Comparison of ENCODE assay signal across 9 cellular contexts in the genomic region with DNA sequence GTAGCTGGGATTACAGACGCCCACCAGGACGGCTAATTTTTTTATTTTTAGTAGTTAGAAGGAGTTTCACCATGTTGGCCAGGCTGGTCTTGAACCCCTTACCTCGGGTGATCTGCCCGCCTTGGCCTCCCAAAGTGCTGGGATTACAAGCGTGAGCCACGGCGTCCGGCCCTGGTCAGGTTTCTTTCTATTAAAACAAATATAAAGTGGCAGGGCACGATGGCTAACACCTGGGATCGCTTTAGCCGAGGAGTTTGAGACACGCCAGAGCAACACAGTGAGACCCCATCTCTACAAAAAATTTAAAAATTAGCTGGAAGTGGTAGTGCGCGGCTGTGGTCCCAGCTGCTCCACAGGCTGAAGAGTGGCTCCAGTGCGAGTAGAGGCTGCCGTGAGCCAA. TPM values are rescaled to one million over a fixed set of nuclear protein-coding genes. Genes with fewer than 3 reads are reported as not detected.
DNase-seq lines count a peak whose midpoint lies in the region; ATAC-seq, FAIRE-seq and TF ChIP-seq lines count a peak whose summit lies in the region.
"Had no signal": no experiment of that assay in that cellular context is flagged by ENCODE, and none has a peak within 500 bp of the region (broad histone marks: within the 10 kb centered on the region; RNA-seq: fewer than 3 reads in every experiment).

No MANE protein-coding gene starts in this region.

- no peak overlapping the region for H3K27ac Mint-ChIP-seq in activated T-helper 17 cell treated with anti-CD3 and anti-CD28 coated beads, Interleukin-2, amount 50 U/mL, for 72 hours
- H3K27ac Mint-ChIP-seq in stimulated activated effector memory CD8-positive, alpha-beta T cell treated with anti-CD3 and anti-CD28 coated beads, Interleukin-12 subunit alpha, Interleukin-12 subunit beta, amount 100 ng/mL, for 72 hours, result peak overlapping the region; percentile 98
- H3K27ac Mint-ChIP-seq in T-cell, result peak overlapping the region in 1 of 2 donors; percentile 69

- H3K14ac ChIP-seq in IMR-90 (replicated peaks; ENCODE audit: low read depth, low read length), result no peak overlapping the region

- DNase-seq in IMR-90, result no peak
- no peak for DNase-seq in kidney
- DNase-seq in stimulated activated effector memory CD8-positive, alpha-beta T cell treated with anti-CD3 and anti-CD28 coated beads, Interleukin-12 subunit alpha, Interleukin-12 subunit beta, amount 100 ng/mL, for 72 hours (ENCODE audit: low spot score in 2 of 2), result no peak
- DNase-seq in KBM-7, result no peak
- no peak for DNase-seq in urothelium cell line (ENCODE audit: low spot score)
- DNase-seq in T-cell, result no peak

- intact Hi-C loops in IMR-90 (cut with micrococcal nuclease), result loop anchor here (10.0 kb wide), 1 partner anchor 102 kb away; no protein-coding TSS in a partner anchor
- intact Hi-C loops in kidney (cut with DNase I), result no loop called here

- H3K4me1 Mint-ChIP-seq in activated T-helper 17 cell treated with anti-CD3 and anti-CD28 coated beads, Interleukin-2, amount 50 U/mL, for 72 hours, result peaks cover 6% of the 10 kb centered on the region
- H3K4me1 Mint-ChIP-seq in stimulated activated effector memory CD8-positive, alpha-beta T cell treated with anti-CD3 and anti-CD28 coated beads, Interleukin-12 subunit alpha, Interleukin-12 subunit beta, amount 100 ng/mL, for 72 hours, result peaks cover 46% of the 10 kb centered on the region
- H3K4me1 Mint-ChIP-seq in T-cell, result peaks cover 51 to 55% (median 53%) of the 10 kb centered on the region in 3 donors

- H3K27ac ChIP-seq in IMR-90 (ENCODE audit: insufficient read depth, low read length), result peak overlapping the region; percentile 38; the same call in 1 of the 2 replicates
- H3K27ac ChIP-seq in kidney (ENCODE audit: low read depth in 2 of 2, low read length in 2 of 2), result peak overlapping the region; percentile 99

- no peak overlapping the region for H3K56ac ChIP-seq in IMR-90 (ENCODE audit: extremely low read depth, insufficient read depth, low read length)

- no peaks in the 10 kb centered on the region for H3K9me3 Mint-ChIP-seq in activated T-helper 17 cell treated with anti-CD3 and anti-CD28 coated beads, Interleukin-2, amount 50 U/mL, for 72 hours
- no peaks in the 10 kb centered on the region for H3K9me3 Mint-ChIP-seq in stimulated activated effector memory CD8-positive, alpha-beta T cell treated with anti-CD3 and anti-CD28 coated beads, Interleukin-12 subunit alpha, Interleukin-12 subunit beta, amount 100 ng/mL, for 72 hours
- no peaks in the 10 kb centered on the region for H3K9me3 Mint-ChIP-seq in T-cell

- H3K4me2 ChIP-seq in IMR-90 (ENCODE audit: low read depth, low read length), result no peak overlapping the region

- no peaks in the 10 kb centered on the region for H3K9me3 ChIP-seq in IMR-90 (ENCODE audit: control insufficient read depth, insufficient read depth, low read length)
- H3K9me3 ChIP-seq in kidney (ENCODE audit: control insufficient read depth in 1 of 2, low read length in 2 of 2), result no peaks in the 10 kb centered on the region

- FAIRE-seq in kidney (lab: Jason Lieb, UNC) (no peak), urothelium cell line (lab: Jason Lieb, UNC) (no peak)
- FAIRE-seq: RCC 7860 had no signal

- no peak for TF ChIP-seq CTCF in IMR-90 (conservative IDR thresholded peaks at IDR 0.05; ENCODE audit: low read depth, low read length)
- no peak for TF ChIP-seq CTCF in kidney (IDR thresholded peaks at IDR 0.05; ENCODE audit: borderline replicate concordance, extremely low read depth, insufficient read depth)

- no TSS peak for BruUV-seq in IMR-90 (replicated peaks; lab: Mats Ljungman, UMichigan)

- H3K4me3 ChIP-seq in IMR-90 (ENCODE audit: insufficient read depth, low read depth, low read length), result no peak overlapping the region
- no peak overlapping the region for H3K4me3 ChIP-seq in kidney (ENCODE audit: low read length in 2 of 2)

- TF ChIP-seq RAD21 in IMR-90 (IDR thresholded peaks at IDR 0.05; ENCODE audit: low read length), result no peak

- peaks cover 6% of the 10 kb centered on the region for H3K4me1 ChIP-seq in IMR-90 (ENCODE audit: control insufficient read depth, insufficient read depth, low read length)
- H3K4me1 ChIP-seq in kidney (ENCODE audit: control insufficient read depth in 1 of 2, insufficient read depth in 1 of 2, low read depth in 1 of 2, low read length in 2 of 2), result peaks cover 0 to 13% of the 10 kb centered on the region in 2 donors

- H3K79me1 ChIP-seq in IMR-90 (ENCODE audit: low read depth in 1 of 2, low read length in 2 of 2), result peaks cover 20 to 38% of the 10 kb centered on the region in 2 experiments

- H3K36me3 ChIP-seq in IMR-90 (ENCODE audit: control insufficient read depth, insufficient read depth, low read length) (peaks cover 1% of the 10 kb centered on the region; the same call in 1 of the 2 replicates), kidney (ENCODE audit: control insufficient read depth in 1 of 2, insufficient read depth in 2 of 2, low read length in 2 of 2) (no peaks in the 10 kb centered on the region)

- no peak overlapping the region for H2AK9ac ChIP-seq in IMR-90 (replicated peaks; ENCODE audit: low read depth, low read length, poor library complexity)

- H3K9me1 ChIP-seq in IMR-90 (ENCODE audit: insufficient read depth, low read length), result peaks cover 15% of the 10 kb centered on the region

- no peak for ATAC-seq in IMR-90 (ENCODE audit: low read depth)
- ATAC-seq in activated T-helper 17 cell treated with anti-CD3 and anti-CD28 coated beads, Interleukin-2, amount 50 U/mL, for 72 hours (replicated peaks), result no peak
- ATAC-seq in stimulated activated effector memory CD8-positive, alpha-beta T cell treated with anti-CD3 and anti-CD28 coated beads, Interleukin-12 subunit alpha, Interleukin-12 subunit beta, amount 100 ng/mL, for 72 hours, result no peak
- no peak for ATAC-seq in T-cell (replicated peaks in 1 of 4)
- no peak for ATAC-seq in GM21825 (IDR thresholded peaks at IDR 0.05; ENCODE audit: unreplicated experiment)

- no peak overlapping the region for H4K5ac ChIP-seq in IMR-90 (ENCODE audit: low read depth, low read length)

- H3K4ac ChIP-seq in IMR-90 (ENCODE audit: low read depth, low read length), result no peak overlapping the region

- no peak overlapping the region for H2BK120ac ChIP-seq in IMR-90 (ENCODE audit: low read depth, low read length)

- H3K27me3 ChIP-seq in IMR-90 (ENCODE audit: control insufficient read depth, insufficient read depth, low read length), result no peaks in the 10 kb centered on the region

- CTCF ChIA-PET in IMR-90 (lab: Yijun Ruan, JAX), result no interaction called here
- CTCF ChIA-PET in T-cell (lab: Charles Lee), result no interaction called here

- H2AFZ ChIP-seq in IMR-90 (replicated peaks; ENCODE audit: low read length, poor library complexity), result peak overlapping the region; percentile 35

- no peak overlapping the region for H2BK20ac ChIP-seq in IMR-90 (ENCODE audit: low read depth, low read length)

- no peak overlapping the region for H2BK15ac ChIP-seq in IMR-90 (ENCODE audit: low read depth, low read length)

- POLR2A ChIA-PET in IMR-90 (lab: Charles Lee; ENCODE audit: unreplicated experiment) (no interaction called here), T-cell (lab: Charles Lee) (no interaction called here)

- TF ChIP-seq POLR2A in IMR-90 (IDR thresholded peaks at IDR 0.05; ENCODE audit: low read depth, low read length), result no peak

- no peak overlapping the region for H4K91ac ChIP-seq in IMR-90 (ENCODE audit: insufficient read depth, low read depth, low read length)

- no peak overlapping the region; the same call in 1 of the 2 replicates for H3K18ac ChIP-seq in IMR-90 (ENCODE audit: low read depth, low read length)

- no peak overlapping the region for H2BK5ac ChIP-seq in IMR-90 (ENCODE audit: low read depth, low read length, poor library complexity, severe bottlenecking)

- 0 out of 2 replicates have a peak, but pooled peaks cover 5% of the 10 kb centered on the region for H4K20me1 ChIP-seq in IMR-90 (ENCODE audit: insufficient read depth, low read length)

- H4K8ac ChIP-seq in IMR-90 (ENCODE audit: low read depth in 2 of 2, low read length in 2 of 2), result 0 out of 4 replicates have a peak overlapping the region, but pooled peaks of 1 of the 2 experiments have one; percentile 30

- H3K36me3 Mint-ChIP-seq in activated T-helper 17 cell treated with anti-CD3 and anti-CD28 coated beads, Interleukin-2, amount 50 U/mL, for 72 hours (ENCODE audit: low read depth), result peaks cover 15% of the 10 kb centered on the region
- peaks cover 44% of the 10 kb centered on the region for H3K36me3 Mint-ChIP-seq in stimulated activated effector memory CD8-positive, alpha-beta T cell treated with anti-CD3 and anti-CD28 coated beads, Interleukin-12 subunit alpha, Interleukin-12 subunit beta, amount 100 ng/mL, for 72 hours
- H3K36me3 Mint-ChIP-seq in T-cell, result peaks cover 4% of the 10 kb centered on the region

- no peak overlapping the region for H2AK5ac ChIP-seq in IMR-90 (ENCODE audit: low read depth, low read length)

- H3K4me3 Mint-ChIP-seq in activated T-helper 17 cell treated with anti-CD3 and anti-CD28 coated beads, Interleukin-2, amount 50 U/mL, for 72 hours, result peak overlapping the region; percentile 95
- peak overlapping the region; percentile 90 for H3K4me3 Mint-ChIP-seq in stimulated activated effector memory CD8-positive, alpha-beta T cell treated with anti-CD3 and anti-CD28 coated beads, Interleukin-12 subunit alpha, Interleukin-12 subunit beta, amount 100 ng/mL, for 72 hours
- H3K4me3 Mint-ChIP-seq in T-cell, result no peak overlapping the region

- H3K9ac ChIP-seq in IMR-90 (ENCODE audit: low read depth, low read length), result no peak overlapping the region
- no peak overlapping the region for H3K9ac ChIP-seq in kidney (ENCODE audit: low read length in 2 of 2)

- WGBS in IMR-90 (ENCODE audit: extremely low coverage in 2 of 2, insufficient read length in 1 of 2), 2 experiments, result no CpG with 5 or more reads among the region's 16 CpGs

- H3K27me3 Mint-ChIP-seq in activated T-helper 17 cell treated with anti-CD3 and anti-CD28 coated beads, Interleukin-2, amount 50 U/mL, for 72 hours, result no peaks in the 10 kb centered on the region
- H3K27me3 Mint-ChIP-seq in T-cell, result no peaks in the 10 kb centered on the region

- dilution Hi-C loops in IMR-90 (cut with HindIII; ENCODE audit: low sequenced_read_pairs, unreplicated experiment), result no loop called here

- in situ Hi-C loops in IMR-90 (cut with MboI; ENCODE audit: low sequenced_read_pairs) (no loop called here), KBM-7 (cut with MboI; ENCODE audit: low pct_unique_long_range_greater_than_20kb, low sequenced_read_pairs) (no loop called here)

- H3K23ac ChIP-seq in IMR-90 (ENCODE audit: low read depth, low read length), result no peak overlapping the region

RNA-seq across cellular contexts. Expression of gene MED25, which starts 1.5 kb away (rescaled TPM):
- total RNA-seq in IMR-90 (2012; rRNA removed), result 4.7 and 5.3 TPM in 2 replicates
- polyA plus RNA-seq in IMR-90 (2012; rRNA removed), result 37.0 and 38.5 TPM in 2 replicates
- polyA plus RNA-seq in IMR-90 (2012; cell fraction: cytosol; rRNA removed), result 20.7 and 33.0 TPM in 2 replicates
- polyA plus RNA-seq in IMR-90 (2012; cell fraction: nucleus; rRNA removed; ENCODE audit: low replicate concordance), result 77.0 and 95.3 TPM in 2 replicates
- 10 to 100 TPM; 55.6 to 56.1 TPM for total RNA-seq in activated T-helper 17 cell treated with anti-CD3 and anti-CD28 coated beads, Interleukin-2, amount 50 U/mL, for 72 hours
- 53.2 TPM for total RNA-seq in kidney
- polyA plus RNA-seq in kidney (ENCODE audit: insufficient read depth, low read depth, low replicate concordance), result 37.3 TPM
- total RNA-seq in T-cell, result 10 to 100 TPM; 46.0 to 64.1 (median 57.6) TPM

RNA-seq across cellular contexts. Expression of gene FUZ, which starts 3.5 kb away (rescaled TPM):
- total RNA-seq in IMR-90 (2012; rRNA removed) (10.6 and 14.3 TPM in 2 replicates), kidney (26.9 TPM), T-cell (10 to 100 TPM; 12.8 to 31.2 (median 23.7) TPM)
- polyA plus RNA-seq in IMR-90 (2012; rRNA removed) (10.4 and 12.1 TPM in 2 replicates), kidney (ENCODE audit: insufficient read depth, low read depth, low replicate concordance) (51.2 TPM)
- polyA plus RNA-seq in IMR-90 (2012; cell fraction: cytosol; rRNA removed), result 10.7 and 16.6 TPM in 2 replicates
- polyA plus RNA-seq in IMR-90 (2012; cell fraction: nucleus; rRNA removed; ENCODE audit: low replicate concordance), result 10.5 and 24.4 TPM in 2 replicates
- total RNA-seq in activated T-helper 17 cell treated with anti-CD3 and anti-CD28 coated beads, Interleukin-2, amount 50 U/mL, for 72 hours, result 10 to 100 TPM; 15.5 to 19.1 TPM

RNA-seq across cellular contexts. Expression of gene PTOV1, which starts 34.3 kb away (rescaled TPM):
- total RNA-seq in IMR-90 (2012; rRNA removed) (34.4 and 36.1 TPM in 2 replicates), kidney (118 TPM), T-cell (100 to 1,000 TPM; 149 to 165 (median 156) TPM)
- polyA plus RNA-seq in IMR-90 (2012; rRNA removed) (106 and 107 TPM in 2 replicates), kidney (ENCODE audit: insufficient read depth, low read depth, low replicate concordance) (235 TPM)
- polyA plus RNA-seq in IMR-90 (2012; cell fraction: cytosol; rRNA removed), result 63.8 and 170 TPM in 2 replicates
- polyA plus RNA-seq in IMR-90 (2012; cell fraction: nucleus; rRNA removed; ENCODE audit: low replicate concordance), result 249 and 529 TPM in 2 replicates
- 100 to 1,000 TPM in 1 of 2 donors, 10 to 100 TPM in 1; 82.7 to 109 TPM for total RNA-seq in activated T-helper 17 cell treated with anti-CD3 and anti-CD28 coated beads, Interleukin-2, amount 50 U/mL, for 72 hours

RNA-seq across cellular contexts. Expression of gene AP2A1, which starts 49.8 kb away (rescaled TPM):
- total RNA-seq in IMR-90 (2012; rRNA removed) (40.7 and 41.4 TPM in 2 replicates), kidney (70.0 TPM), T-cell (10 to 100 TPM; 49.6 to 64.8 (median 62.2) TPM)
- polyA plus RNA-seq in IMR-90 (2012; rRNA removed) (122 and 136 TPM in 2 replicates), kidney (ENCODE audit: insufficient read depth, low read depth, low replicate concordance) (32.0 TPM)
- 130 and 154 TPM in 2 replicates for polyA plus RNA-seq in IMR-90 (2012; cell fraction: cytosol; rRNA removed)
- polyA plus RNA-seq in IMR-90 (2012; cell fraction: nucleus; rRNA removed; ENCODE audit: low replicate concordance), result 115 and 277 TPM in 2 replicates
- 10 to 100 TPM; 77.5 to 87.0 TPM for total RNA-seq in activated T-helper 17 cell treated with anti-CD3 and anti-CD28 coated beads, Interleukin-2, amount 50 U/mL, for 72 hours

RNA-seq across cellular contexts. Expression of gene PNKP, which starts 50.8 kb away (rescaled TPM):
- total RNA-seq in IMR-90 (2012; rRNA removed), result 10.6 and 14.2 TPM in 2 replicates
- 25.0 and 33.0 TPM in 2 replicates for polyA plus RNA-seq in IMR-90 (2012; rRNA removed)
- polyA plus RNA-seq in IMR-90 (2012; cell fraction: cytosol; rRNA removed), result 16.7 and 18.1 TPM in 2 replicates
- polyA plus RNA-seq in IMR-90 (2012; cell fraction: nucleus; rRNA removed; ENCODE audit: low replicate concordance), result 171 and 356 TPM in 2 replicates
- total RNA-seq in activated T-helper 17 cell treated with anti-CD3 and anti-CD28 coated beads, Interleukin-2, amount 50 U/mL, for 72 hours, result 100 to 1,000 TPM; 100 to 111 TPM
- 101 TPM for total RNA-seq in kidney
- 45.5 TPM for polyA plus RNA-seq in kidney (ENCODE audit: insufficient read depth, low read depth, low replicate concordance)
- total RNA-seq in T-cell, result 100 to 1,000 TPM; 129 to 209 (median 193) TPM

Comparison
In these comparisons a context has a peak if more than half of its experiments do, and no peak if none do; other contexts are left out.
1. H3K4me3 Mint-ChIP-seq: peak in activated T-helper 17 cell treated with anti-CD3 and anti-CD28 coated beads, Interleukin-2, amount 50 U/mL, for 72 hours (single experiment) and stimulated activated effector memory CD8-positive, alpha-beta T cell treated with anti-CD3 and anti-CD28 coated beads, Interleukin-12 subunit alpha, Interleukin-12 subunit beta, amount 100 ng/mL, for 72 hours (single experiment); none in T-cell (0 of 3).